36 cellular contexts compared by ENCODE assay signal in the genomic region with DNA sequence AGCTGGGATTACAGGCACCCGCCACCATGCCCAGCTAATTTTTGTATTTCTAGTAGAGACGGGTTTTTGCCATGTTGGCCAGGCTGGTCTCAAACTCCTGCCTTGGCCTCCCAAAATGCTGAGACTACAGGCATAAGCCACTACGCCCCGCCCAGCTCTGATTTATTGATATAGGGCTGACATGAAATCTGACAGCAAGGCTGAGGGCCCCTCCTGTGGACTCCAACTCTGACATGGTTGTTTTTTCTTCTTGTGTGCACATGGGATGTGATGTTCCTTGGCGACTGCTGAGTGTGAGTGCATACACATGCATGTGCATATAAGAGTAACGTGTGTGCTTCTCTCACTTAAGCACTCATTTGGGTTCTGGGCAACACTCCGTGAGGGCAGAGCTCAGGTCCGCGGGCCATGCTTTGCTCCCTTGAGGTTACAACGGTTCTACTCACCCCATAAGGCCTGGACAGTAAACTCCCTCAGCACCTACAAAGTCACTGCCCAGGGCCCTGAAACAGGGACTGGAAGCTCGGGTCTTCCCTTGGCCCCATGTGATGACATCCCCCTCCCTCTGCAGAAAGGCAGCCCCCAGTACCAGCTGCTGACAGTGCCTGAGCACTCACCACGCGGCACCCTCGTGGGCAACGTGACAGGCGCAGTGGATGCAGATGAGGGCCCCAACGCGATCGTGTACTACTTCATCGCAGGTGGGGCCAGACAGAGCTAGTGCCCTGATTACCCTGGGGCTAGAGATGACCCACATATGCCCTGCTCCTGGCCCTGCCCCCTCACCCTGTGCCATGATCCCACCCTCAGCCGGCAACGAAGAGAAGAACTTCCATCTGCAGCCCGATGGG.
"Had no signal": no experiment of that assay in that cellular context is flagged by ENCODE, and none has a peak within 500 bp of the region (broad histone marks: within the 10 kb centered on the region; RNA-seq: fewer than 3 reads in every experiment).

No MANE protein-coding gene starts in this region.

- H3K27me3 ChIP-seq: adrenal gland, ascending aorta, breast epithelium, esophagus muscularis mucosa, gastroesophageal sphincter had no signal

- H3K9me3 Mint-ChIP-seq: activated B cell treated with CpG ODN at 0.5 μM for 24 hours; activated CD4-positive, alpha-beta memory T cell treated with anti-CD3 and anti-CD28 coated beads for 36 hours; activated naive CD4-positive, alpha-beta T cell treated with anti-CD3 and anti-CD28 coated beads for 36 hours; activated naive CD4-positive, alpha-beta T cell treated with anti-CD3 and anti-CD28 coated beads, Interleukin-2, amount 50 U/mL, for 24 hours; activated naive CD8-positive, alpha-beta T cell treated with anti-CD3 and anti-CD28 coated beads for 36 hours; activated naive CD8-positive, alpha-beta T cell treated with anti-CD3 and anti-CD28 coated beads, Interleukin-2, amount 50 U/mL, for 24 hours; activated T-helper 1 cell treated with anti-CD3 and anti-CD28 coated beads, Interleukin-12 subunit alpha, Interleukin-12 subunit beta, Interleukin-2, Interleukin-4 antibody, amounts not matched to agents 30 ng/mL and 10 ng/mL and 1 ng/mL, durations not matched to agents 14 hours and 24 hours and 36 hours; activated T-helper 2 cell treated with anti-CD3 and anti-CD28 coated beads, Interferon-gamma antibody, Interleukin-2, Interleukin-4, amounts not matched to agents 10 μg/mL and 5 μg/mL and 100 μg/mL, durations not matched to agents 14 hours and 24 hours and 36 hours; brain; effector memory CD8-positive, alpha-beta T cell; T-helper 1 cell treated with Interleukin-12 subunit alpha and Interleukin-12 subunit beta and Interleukin-4 antibody, amounts not matched to agents 30 μg/mL and 1 μg/mL, for 36 hours; T-helper 2 cell treated with Interferon-gamma antibody and Interleukin-4, amounts not matched to agents 5 μg/mL and 100 μg/mL, for 36 hours had no signal

- H3K27ac ChIP-seq: adrenal gland, ascending aorta, breast epithelium, cardiac muscle cell, coronary artery, esophagus muscularis mucosa, gastroesophageal sphincter, heart right ventricle, WERI-Rb-1 had no signal

- H3K27me3 Mint-ChIP-seq: activated B cell treated with CpG ODN at 0.5 μM for 24 hours; activated CD4-positive, alpha-beta memory T cell treated with anti-CD3 and anti-CD28 coated beads for 36 hours; activated naive CD4-positive, alpha-beta T cell treated with anti-CD3 and anti-CD28 coated beads, Interleukin-2, amount 50 U/mL, for 24 hours; activated naive CD8-positive, alpha-beta T cell treated with anti-CD3 and anti-CD28 coated beads for 36 hours; activated naive CD8-positive, alpha-beta T cell treated with anti-CD3 and anti-CD28 coated beads, Interleukin-2, amount 50 U/mL, for 24 hours; effector memory CD8-positive, alpha-beta T cell had no signal

- H3K4me1 ChIP-seq: ascending aorta, breast epithelium had no signal

- DNase-seq: activated B cell treated with CpG ODN at 0.5 μM for 24 hours; activated CD4-positive, alpha-beta memory T cell treated with anti-CD3 and anti-CD28 coated beads for 36 hours; activated CD4-positive, alpha-beta T cell treated with anti-CD3 and anti-CD28 coated beads for 48 hours; activated CD8-positive, alpha-beta memory T cell treated with anti-CD3 and anti-CD28 coated beads, Interleukin-2, amount 10 ng/mL, durations not matched to agents 7 days and 5 days; activated CD8-positive, alpha-beta memory T cell treated with anti-CD3 and anti-CD28 coated beads, Interleukin-2, amount 50 U/mL, for 4 hours; activated CD8-positive, alpha-beta T cell treated with anti-CD3 and anti-CD28 coated beads, Interleukin-2, amount 10 ng/mL, durations not matched to agents 7 days and 5 days; activated effector memory CD4-positive, alpha-beta T cell treated with anti-CD3 and anti-CD28 coated beads, Interleukin-2, amount 50 U/mL, for 16 hours; activated naive CD4-positive, alpha-beta T cell treated with anti-CD3 and anti-CD28 coated beads for 36 hours; activated naive CD8-positive, alpha-beta T cell treated with anti-CD3 and anti-CD28 coated beads for 36 hours; activated naive CD8-positive, alpha-beta T cell treated with anti-CD3 and anti-CD28 coated beads, Interleukin-2, amount 50 U/mL, for 24 hours; activated T-cell treated with anti-CD3 and anti-CD28 coated beads, Interleukin-2, amount 50 U/mL, for 1 hour; activated T-cell treated with anti-CD3 and anti-CD28 coated beads, Interleukin-2, amount 50 U/mL, for 48 hours; adrenal gland; central memory CD4-positive, alpha-beta T cell; cerebellar nuclear complex; dermis blood vessel endothelial cell; effector CD4-positive, alpha-beta T cell; effector memory CD8-positive, alpha-beta T cell; erythroblast; foreskin melanocyte; heart right ventricle; T1000; WERI-Rb-1 had no signal

- H3K4me1 Mint-ChIP-seq: activated naive CD4-positive, alpha-beta T cell treated with anti-CD3 and anti-CD28 coated beads, Interleukin-2, amount 50 U/mL, for 24 hours; activated naive CD8-positive, alpha-beta T cell treated with anti-CD3 and anti-CD28 coated beads for 36 hours; activated naive CD8-positive, alpha-beta T cell treated with anti-CD3 and anti-CD28 coated beads, Interleukin-2, amount 50 U/mL, for 24 hours had no signal

- H3K9me3 ChIP-seq: adrenal gland, ascending aorta, breast epithelium, esophagus muscularis mucosa, gastroesophageal sphincter, heart right ventricle had no signal

- H3K36me3 Mint-ChIP-seq: activated CD4-positive, alpha-beta memory T cell treated with anti-CD3 and anti-CD28 coated beads for 36 hours; activated CD8-positive, alpha-beta memory T cell treated with anti-CD3 and anti-CD28 coated beads, Interleukin-2, amount 10 ng/mL, durations not matched to agents 7 days and 5 days; activated naive CD4-positive, alpha-beta T cell treated with anti-CD3 and anti-CD28 coated beads, Interleukin-2, amount 50 U/mL, for 24 hours; activated naive CD8-positive, alpha-beta T cell treated with anti-CD3 and anti-CD28 coated beads for 36 hours; brain had no signal

- H3K36me3 ChIP-seq: adrenal gland, ascending aorta, breast epithelium, cardiac muscle cell, gastroesophageal sphincter had no signal

- H3K4me3 ChIP-seq: adrenal gland, ascending aorta, breast epithelium, cardiac muscle cell, coronary artery, esophagus muscularis mucosa, gastroesophageal sphincter, heart right ventricle had no signal

- H3K27ac Mint-ChIP-seq: activated B cell treated with CpG ODN at 0.5 μM for 24 hours; activated CD4-positive, alpha-beta memory T cell treated with anti-CD3 and anti-CD28 coated beads for 36 hours; activated CD8-positive, alpha-beta memory T cell treated with anti-CD3 and anti-CD28 coated beads, Interleukin-2, amount 10 ng/mL, durations not matched to agents 7 days and 5 days; activated CD8-positive, alpha-beta T cell treated with anti-CD3 and anti-CD28 coated beads, Interleukin-2, amount 10 ng/mL, durations not matched to agents 7 days and 5 days; activated naive CD4-positive, alpha-beta T cell treated with anti-CD3 and anti-CD28 coated beads for 36 hours; activated naive CD4-positive, alpha-beta T cell treated with anti-CD3 and anti-CD28 coated beads, Interleukin-2, amount 50 U/mL, for 24 hours; activated naive CD8-positive, alpha-beta T cell treated with anti-CD3 and anti-CD28 coated beads for 36 hours; activated naive CD8-positive, alpha-beta T cell treated with anti-CD3 and anti-CD28 coated beads, Interleukin-2, amount 50 U/mL, for 24 hours; activated T-helper 1 cell treated with anti-CD3 and anti-CD28 coated beads, Interleukin-12 subunit alpha, Interleukin-12 subunit beta, Interleukin-2, Interleukin-4 antibody, amounts not matched to agents 30 ng/mL and 10 ng/mL and 1 ng/mL, durations not matched to agents 14 hours and 24 hours and 36 hours; activated T-helper 2 cell treated with anti-CD3 and anti-CD28 coated beads, Interferon-gamma antibody, Interleukin-2, Interleukin-4, amounts not matched to agents 10 μg/mL and 5 μg/mL and 100 μg/mL, durations not matched to agents 14 hours and 24 hours and 36 hours; brain; effector memory CD8-positive, alpha-beta T cell; T-helper 1 cell treated with Interleukin-12 subunit alpha and Interleukin-12 subunit beta and Interleukin-4 antibody, amounts not matched to agents 30 μg/mL and 1 μg/mL, for 36 hours; T-helper 2 cell treated with Interferon-gamma antibody and Interleukin-4, amounts not matched to agents 5 μg/mL and 100 μg/mL, for 36 hours had no signal

- ATAC-seq: activated CD4-positive, CD25-positive, alpha-beta regulatory T cell treated with anti-CD3 and anti-CD28 coated beads, Interleukin-2, amount 50 U/mL, for 24 hours; activated CD8-positive, alpha-beta memory T cell treated with anti-CD3 and anti-CD28 coated beads, Interleukin-2, amount 10 ng/mL, durations not matched to agents 7 days and 5 days; activated CD8-positive, alpha-beta T cell treated with anti-CD3 and anti-CD28 coated beads, Interleukin-2, amount 10 ng/mL, durations not matched to agents 7 days and 5 days; activated naive CD8-positive, alpha-beta T cell treated with anti-CD3 and anti-CD28 coated beads, Interleukin-2, amount 50 U/mL, for 24 hours; effector memory CD8-positive, alpha-beta T cell; gastroesophageal sphincter had no signal

- H3K4me3 Mint-ChIP-seq: activated B cell treated with CpG ODN at 0.5 μM for 24 hours; activated CD4-positive, alpha-beta memory T cell treated with anti-CD3 and anti-CD28 coated beads for 36 hours; activated CD8-positive, alpha-beta memory T cell treated with anti-CD3 and anti-CD28 coated beads, Interleukin-2, amount 10 ng/mL, durations not matched to agents 7 days and 5 days; activated CD8-positive, alpha-beta T cell treated with anti-CD3 and anti-CD28 coated beads, Interleukin-2, amount 10 ng/mL, durations not matched to agents 7 days and 5 days; activated naive CD4-positive, alpha-beta T cell treated with anti-CD3 and anti-CD28 coated beads for 36 hours; activated naive CD4-positive, alpha-beta T cell treated with anti-CD3 and anti-CD28 coated beads, Interleukin-2, amount 50 U/mL, for 24 hours; activated naive CD8-positive, alpha-beta T cell treated with anti-CD3 and anti-CD28 coated beads for 36 hours; activated naive CD8-positive, alpha-beta T cell treated with anti-CD3 and anti-CD28 coated beads, Interleukin-2, amount 50 U/mL, for 24 hours; activated T-helper 1 cell treated with anti-CD3 and anti-CD28 coated beads, Interleukin-12 subunit alpha, Interleukin-12 subunit beta, Interleukin-2, Interleukin-4 antibody, amounts not matched to agents 30 ng/mL and 10 ng/mL and 1 ng/mL, durations not matched to agents 14 hours and 24 hours and 36 hours; brain; effector memory CD8-positive, alpha-beta T cell; T-helper 1 cell treated with Interleukin-12 subunit alpha and Interleukin-12 subunit beta and Interleukin-4 antibody, amounts not matched to agents 30 μg/mL and 1 μg/mL, for 36 hours; T-helper 2 cell treated with Interferon-gamma antibody and Interleukin-4, amounts not matched to agents 5 μg/mL and 100 μg/mL, for 36 hours had no signal
